8 cellular contexts compared by ENCODE assay signal in genomic region chr4:170025523-170026252, GRCh38. TPM values are rescaled to one million over a fixed set of nuclear protein-coding genes. Genes with fewer than 3 reads are reported as not detected.
A peak's percentile ranks its signal among the peaks of the same experiment; 100 is the strongest.
DNase-seq lines count a peak whose midpoint lies in the region; ATAC-seq and TF ChIP-seq lines count a peak whose summit lies in the region.

No MANE protein-coding gene starts in this region.

- H3K27ac ChIP-seq in iPS-18a (ENCODE audit: low read length): no peak overlapping the region

- DNase-seq in NCI-H1417 (lab: John Stamatoyannopoulos, UW) (peak in 2 of 3 experiments; percentile 65 to 70), NCI-H1417 treated with DMSO at 0.1 percent for 48 hours (lab: John Stamatoyannopoulos, UW) (no peak), anterior cingulate cortex (lab: John Stamatoyannopoulos, UW) (peak in 39 of 58 donors; percentile 6 to 68 (median 51)), skeletal muscle cell (ENCODE audit: low read depth) (no peak), NCI-H226 (no peak), omental fat pad (ENCODE audit: low spot score) (no peak)

- no peak for ATAC-seq in HG03565 (IDR thresholded peaks at IDR 0.05; ENCODE audit: unreplicated experiment)
- ATAC-seq in omental fat pad (ENCODE audit: low FRiP score): no peak

- H3K9ac ChIP-seq in iPS-18a (ENCODE audit: low read length): peak overlapping the region; percentile 13

- no peaks in the 10 kb centered on the region for H3K9me3 ChIP-seq in iPS-18a (ENCODE audit: control insufficient read depth, low read depth, low read length)

- H3K27me3 ChIP-seq in iPS-18a (ENCODE audit: control insufficient read depth, insufficient read depth, low read length): peaks cover 45% of the 10 kb centered on the region

- peak overlapping the region; percentile 61 for H3K4me3 ChIP-seq in iPS-18a (ENCODE audit: low read length)
- peak overlapping the region; percentile 72 for H3K4me3 ChIP-seq in skeletal muscle cell (ENCODE audit: low read depth, low read length)

- no peaks in the 10 kb centered on the region for H3K36me3 ChIP-seq in iPS-18a (ENCODE audit: control insufficient read depth, low read depth, low read length)

- no peak for TF ChIP-seq CTCF in omental fat pad (IDR thresholded peaks at IDR 0.05)

- H3K4me1 ChIP-seq in iPS-18a (ENCODE audit: control insufficient read depth, low read depth, low read length): peaks cover 11% of the 10 kb centered on the region

RNA-seq across cellular contexts. Expression of gene MFAP3L, which starts 0.5 kb away (rescaled TPM):
- 10 to 100 TPM in 2 of 4 donors, 1 to 10 TPM in 2; 4.0 to 14.2 (median 9.4) TPM for total RNA-seq in omental fat pad

Comparison
In these comparisons a context has a peak if more than half of its experiments do, and no peak if none do; other contexts are left out.
1. DNase-seq: peak in NCI-H1417 (2 of 3) and anterior cingulate cortex (39 of 58); none in NCI-H1417 treated with DMSO at 0.1 percent for 48 hours (single experiment), skeletal muscle cell (single experiment), NCI-H226 (single experiment) and omental fat pad (single experiment).